Comparison of ENCODE assay signal across 8 cellular contexts in the genomic region with DNA sequence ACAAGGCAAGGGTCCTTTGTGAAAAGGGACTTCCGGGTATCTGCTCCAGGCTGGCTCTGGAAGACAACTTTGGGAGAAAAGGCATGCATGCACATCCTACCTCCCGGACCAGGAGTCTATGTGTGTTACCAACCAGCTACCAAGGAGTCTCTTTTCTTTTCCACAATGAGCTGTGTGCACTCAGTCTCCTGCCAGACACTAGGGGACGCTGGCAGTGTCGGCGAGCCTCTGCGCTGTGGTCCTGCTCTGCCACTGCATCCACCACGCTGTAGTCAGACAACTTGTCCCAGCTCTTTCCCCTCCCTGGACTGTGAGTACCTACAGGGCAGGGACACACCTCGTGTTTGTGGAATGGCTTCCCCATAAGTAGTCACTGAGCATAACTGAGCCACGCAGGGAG. TPM values are rescaled to one million over a fixed set of nuclear protein-coding genes. Genes with fewer than 3 reads are reported as not detected.
DNase-seq lines count a peak whose midpoint lies in the region; ATAC-seq and TF ChIP-seq lines count a peak whose summit lies in the region.

No MANE protein-coding gene starts in this region.

- peaks cover 18% of the 10 kb centered on the region for H3K4me1 Mint-ChIP-seq in activated CD4-positive, alpha-beta memory T cell treated with anti-CD3 and anti-CD28 coated beads, Interleukin-2, amount 10 ng/mL, durations not matched to agents 7 days and 5 days

- TF ChIP-seq CTCF in GM12873 (IDR thresholded peaks at IDR 0.05; ENCODE audit: insufficient read depth, low read depth, low read length, missing control alignments): peak; percentile 74
- TF ChIP-seq CTCF in foreskin keratinocyte (conservative IDR thresholded peaks at IDR 0.05): peak; percentile 55

- intact Hi-C loops in sciatic nerve (cut with DNase I): no loop called here

- H3K4me3 Mint-ChIP-seq in activated CD4-positive, alpha-beta memory T cell treated with anti-CD3 and anti-CD28 coated beads, Interleukin-2, amount 10 ng/mL, durations not matched to agents 7 days and 5 days: no peak overlapping the region

- no peaks in the 10 kb centered on the region for H3K27me3 ChIP-seq in foreskin keratinocyte

- POLR2A ChIA-PET in activated CD4-positive, alpha-beta memory T cell treated with anti-CD3 and anti-CD28 coated beads, Interleukin-2, amount 10 ng/mL, durations not matched to agents 7 days and 5 days (lab: Charles Lee): no interaction called here

- H3K36me3 Mint-ChIP-seq in activated CD4-positive, alpha-beta memory T cell treated with anti-CD3 and anti-CD28 coated beads, Interleukin-2, amount 10 ng/mL, durations not matched to agents 7 days and 5 days (ENCODE audit: low read depth): no peaks in the 10 kb centered on the region

- DNase-seq in NCI-H1694 treated with DMSO at 0.1 percent for 48 hours (lab: John Stamatoyannopoulos, UW) (peak; percentile 92), foreskin keratinocyte (no peak), sciatic nerve (ENCODE audit: low spot score) (no peak), NCI-H2107 treated with DMSO at 0.1 percent for 48 hours (lab: John Stamatoyannopoulos, UW; ENCODE audit: unreplicated experiment) (no peak), NCI-H128 (lab: John Stamatoyannopoulos, UW; ENCODE audit: unreplicated experiment) (no peak)
- DNase-seq in activated CD4-positive, alpha-beta memory T cell treated with anti-CD3 and anti-CD28 coated beads, Interleukin-2, amount 10 ng/mL, durations not matched to agents 7 days and 5 days: peak; percentile 49

- no peak overlapping the region for H3K27ac ChIP-seq in foreskin keratinocyte

- no peaks in the 10 kb centered on the region for H3K9me3 Mint-ChIP-seq in activated CD4-positive, alpha-beta memory T cell treated with anti-CD3 and anti-CD28 coated beads, Interleukin-2, amount 10 ng/mL, durations not matched to agents 7 days and 5 days

- no peaks in the 10 kb centered on the region for H3K4me1 ChIP-seq in foreskin keratinocyte

- no peak overlapping the region for H3K27ac Mint-ChIP-seq in activated CD4-positive, alpha-beta memory T cell treated with anti-CD3 and anti-CD28 coated beads, Interleukin-2, amount 10 ng/mL, durations not matched to agents 7 days and 5 days

- peaks cover 4% of the 10 kb centered on the region for H3K27me3 Mint-ChIP-seq in activated CD4-positive, alpha-beta memory T cell treated with anti-CD3 and anti-CD28 coated beads, Interleukin-2, amount 10 ng/mL, durations not matched to agents 7 days and 5 days

- peak; percentile 53 for ATAC-seq in foreskin keratinocyte
- ATAC-seq in sciatic nerve: peak; percentile 21
- ATAC-seq in GM18870 (IDR thresholded peaks at IDR 0.05; ENCODE audit: unreplicated experiment): no peak

- CTCF ChIA-PET in activated CD4-positive, alpha-beta memory T cell treated with anti-CD3 and anti-CD28 coated beads, Interleukin-2, amount 10 ng/mL, durations not matched to agents 7 days and 5 days (lab: Charles Lee): interaction anchor here (0.6 to 2.1 kb wide), 7 partner anchors 13 to 320 kb away, joined by 3 to 24 read pairs (median 3); a partner anchor contains a TSS

RNA-seq across cellular contexts. Expression of a gene that starts 5.1 kb away (rescaled TPM):
- total RNA-seq in activated CD4-positive, alpha-beta memory T cell treated with anti-CD3 and anti-CD28 coated beads, Interleukin-2, amount 10 ng/mL, durations not matched to agents 7 days and 5 days: 100 to 1,000 TPM; 262 to 268 TPM
- total RNA-seq in foreskin keratinocyte: 175 and 203 TPM in 2 replicates
- polyA plus RNA-seq in foreskin keratinocyte: 263 and 292 TPM in 2 replicates
- total RNA-seq in sciatic nerve: 126 TPM

RNA-seq across cellular contexts. Expression of a gene that starts 27.7 kb away (rescaled TPM):
- 10 to 100 TPM; 27.0 to 31.2 TPM for total RNA-seq in activated CD4-positive, alpha-beta memory T cell treated with anti-CD3 and anti-CD28 coated beads, Interleukin-2, amount 10 ng/mL, durations not matched to agents 7 days and 5 days
- total RNA-seq in foreskin keratinocyte (32.0 and 33.0 TPM in 2 replicates), sciatic nerve (37.6 TPM)
- polyA plus RNA-seq in foreskin keratinocyte: 23.5 and 25.7 TPM in 2 replicates

RNA-seq across cellular contexts. Expression of a gene that starts 28.7 kb away (rescaled TPM):
- 10 to 100 TPM; 63.1 to 66.2 TPM for total RNA-seq in activated CD4-positive, alpha-beta memory T cell treated with anti-CD3 and anti-CD28 coated beads, Interleukin-2, amount 10 ng/mL, durations not matched to agents 7 days and 5 days
- total RNA-seq in foreskin keratinocyte (87.0 and 95.0 TPM in 2 replicates), sciatic nerve (35.8 TPM)
- 164 and 173 TPM in 2 replicates for polyA plus RNA-seq in foreskin keratinocyte

RNA-seq across cellular contexts. Expression of a gene that starts 35.1 kb away (rescaled TPM):
- under 1 TPM in 1 of 2 experiments, not detected in 1; 0.53 TPM for total RNA-seq in activated CD4-positive, alpha-beta memory T cell treated with anti-CD3 and anti-CD28 coated beads, Interleukin-2, amount 10 ng/mL, durations not matched to agents 7 days and 5 days
- total RNA-seq in foreskin keratinocyte (44.3 and 53.1 TPM in 2 replicates), sciatic nerve (not detected)
- polyA plus RNA-seq in foreskin keratinocyte: 82.6 and 82.8 TPM in 2 replicates

RNA-seq across cellular contexts. Expression of a gene that starts 47.5 kb away (rescaled TPM):
- 100 to 1,000 TPM; 159 to 164 TPM for total RNA-seq in activated CD4-positive, alpha-beta memory T cell treated with anti-CD3 and anti-CD28 coated beads, Interleukin-2, amount 10 ng/mL, durations not matched to agents 7 days and 5 days
- total RNA-seq in foreskin keratinocyte (44.0 and 48.6 TPM in 2 replicates), sciatic nerve (196 TPM)
- polyA plus RNA-seq in foreskin keratinocyte: 24.4 and 25.5 TPM in 2 replicates

Comparison
In these comparisons a context has a peak if more than half of its experiments do, and no peak if none do; other contexts are left out.
1. DNase-seq: peak in NCI-H1694 treated with DMSO at 0.1 percent for 48 hours (single experiment) and activated CD4-positive, alpha-beta memory T cell treated with anti-CD3 and anti-CD28 coated beads, Interleukin-2, amount 10 ng/mL, durations not matched to agents 7 days and 5 days (single experiment); none in foreskin keratinocyte (0 of 2), sciatic nerve (single experiment), NCI-H2107 treated with DMSO at 0.1 percent for 48 hours (single experiment) and NCI-H128 (single experiment).